In genomic region chr11:9691865-9692264, GRCh38 we compare ENCODE assay signal across 13 cellular contexts. TPM values are rescaled to one million over a fixed set of nuclear protein-coding genes. Genes with fewer than 3 reads are reported as not detected.
DNase-seq lines count a peak whose midpoint lies in the region; ATAC-seq and TF ChIP-seq lines count a peak whose summit lies in the region.
"Had no signal": no experiment of that assay in that cellular context is flagged by ENCODE, and none has a peak within 500 bp of the region (broad histone marks: within the 10 kb centered on the region; RNA-seq: fewer than 3 reads in every experiment).

No MANE protein-coding gene starts in this region.

- H2AFZ ChIP-seq in parathyroid adenoma, result no peak overlapping the region

- peaks cover 14% of the 10 kb centered on the region for H3K36me3 Mint-ChIP-seq in chondrocyte (ENCODE audit: low read depth)

- no peak overlapping the region for H3K9ac ChIP-seq in parathyroid adenoma

- H3K4me2 ChIP-seq in parathyroid adenoma (ENCODE audit: low read length), result no peak overlapping the region

- peaks cover 17% of the 10 kb centered on the region for H3K4me1 Mint-ChIP-seq in chondrocyte (ENCODE audit: low read depth)

- no peaks in the 10 kb centered on the region for H3K27me3 ChIP-seq in parathyroid adenoma (ENCODE audit: control insufficient read depth, insufficient read depth, low read length)

- peaks cover 11% of the 10 kb centered on the region for H3K4me1 ChIP-seq in parathyroid adenoma

- H3K9me3 Mint-ChIP-seq in chondrocyte (ENCODE audit: low read depth), result no peaks in the 10 kb centered on the region
- H3K9me3 Mint-ChIP-seq: naive thymus-derived CD8-positive, alpha-beta T cell had no signal

- ATAC-seq in HG02938 (IDR thresholded peaks at IDR 0.05; ENCODE audit: unreplicated experiment), result no peak
- no peak for ATAC-seq in GM19467 (IDR thresholded peaks at IDR 0.05; ENCODE audit: unreplicated experiment)
- ATAC-seq in GM18858 (IDR thresholded peaks at IDR 0.05; ENCODE audit: unreplicated experiment), result no peak
- ATAC-seq: esophagus mucosa; naive thymus-derived CD8-positive, alpha-beta T cell; T-helper 17 cell had no signal

- no peaks in the 10 kb centered on the region for H3K27me3 Mint-ChIP-seq in chondrocyte (ENCODE audit: low read depth)
- H3K27me3 Mint-ChIP-seq: naive thymus-derived CD8-positive, alpha-beta T cell; T-helper 17 cell had no signal

- H3K36me3 ChIP-seq in parathyroid adenoma (ENCODE audit: control insufficient read depth, insufficient read depth, low read length), result no peaks in the 10 kb centered on the region

- H3K9me3 ChIP-seq in parathyroid adenoma (ENCODE audit: control insufficient read depth, low read length), result no peaks in the 10 kb centered on the region

- peak overlapping the region; percentile 16 for H3K27ac ChIP-seq in parathyroid adenoma

- no peak for TF ChIP-seq CTCF in NB4 (IDR thresholded peaks at IDR 0.05; ENCODE audit: low read depth, low read length)
- no peak for TF ChIP-seq CTCF in chondrocyte (IDR thresholded peaks at IDR 0.05)
- no peak for TF ChIP-seq CTCF in parathyroid adenoma (IDR thresholded peaks at IDR 0.05)

- TF ChIP-seq POLR2A in NB4 (IDR thresholded peaks at IDR 0.05; ENCODE audit: extremely low read depth, insufficient read length), result no peak

- H3K27ac Mint-ChIP-seq in chondrocyte (ENCODE audit: unreplicated experiment), result peak overlapping the region; percentile 75
- H3K27ac Mint-ChIP-seq: T-helper 17 cell had no signal

- no peak overlapping the region for H3K4me3 Mint-ChIP-seq in chondrocyte (ENCODE audit: unreplicated experiment)
- H3K4me3 Mint-ChIP-seq: T-helper 17 cell had no signal

- DNase-seq in Daoy (ENCODE audit: low read depth) (peak; percentile 36), NB4 (ENCODE audit: low read depth) (peak; percentile 69), chondrocyte (ENCODE audit: low spot score) (no peak), DMS114 treated with DMSO at 0.1 percent for 48 hours (lab: John Stamatoyannopoulos, UW; ENCODE audit: unreplicated experiment) (no peak)
- DNase-seq: activated effector memory CD4-positive, alpha-beta T cell treated with Interleukin-2 at 50 U/mL for 16 hours; DMS79 treated with DMSO at 0.1 percent for 48 hours; naive thymus-derived CD8-positive, alpha-beta T cell; T-helper 17 cell had no signal

- H3K4me3 ChIP-seq in NB4 (ENCODE audit: low read depth, low read length), result no peak overlapping the region
- no peak overlapping the region for H3K4me3 ChIP-seq in parathyroid adenoma (ENCODE audit: low read depth, low read length)

- peaks cover 10% of the 10 kb centered on the region for H3K79me2 ChIP-seq in parathyroid adenoma

RNA-seq across cellular contexts. Expression of gene SWAP70, which starts 28.0 kb away (rescaled TPM):
- 8.9 and 9.1 TPM in 2 replicates for total RNA-seq in Daoy (2014; rRNA removed; shearing (Covaris generic))
- 20.1 to 25.7 TPM (median 20.4 TPM) in 3 replicates for total RNA-seq in chondrocyte

Comparison
In these comparisons a context has a peak if more than half of its experiments do, and no peak if none do; other contexts are left out.
1. DNase-seq: peak in Daoy (single experiment) and NB4 (single experiment); none in chondrocyte (single experiment) and DMS114 treated with DMSO at 0.1 percent for 48 hours (single experiment).